Comparison of ENCODE assay signal across 1 cellular context in the genomic region with DNA sequence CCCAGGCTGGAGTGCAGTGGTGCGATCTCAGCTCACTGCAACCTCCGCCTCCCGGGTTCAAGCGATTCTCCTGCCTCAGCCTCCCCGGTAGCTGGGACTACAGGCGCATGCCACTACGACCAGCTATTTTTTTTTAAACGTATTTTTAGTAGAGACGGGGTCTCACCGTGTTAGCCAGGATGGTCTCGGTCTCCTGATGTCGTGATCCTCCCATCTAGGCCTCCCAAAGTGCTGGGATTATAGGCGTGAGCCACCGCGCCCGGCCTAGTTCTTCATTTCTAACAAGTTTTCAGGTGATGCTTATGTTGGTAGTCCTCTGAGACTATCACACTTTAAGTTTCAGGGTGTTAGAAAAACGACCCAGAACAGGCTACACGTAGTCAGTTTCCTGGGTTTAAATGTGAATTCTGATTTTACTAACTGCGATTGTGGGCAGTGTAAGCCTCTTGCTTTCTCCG.
A peak's percentile ranks its signal among the peaks of the same experiment; 100 is the strongest.
TF ChIP-seq lines count a peak whose summit lies in the region.

No MANE protein-coding gene starts in this region.

TF ChIP-seq in SK-N-SH treated with all-trans-retinoic acid at 6 μM for 48 hours, 23 proteins besides CTCF, POLR2A, EP300 and RAD21:
- TF ChIP-seq ISL1 (CRISPR knock-in tag; IDR thresholded peaks at IDR 0.05), result 0 out of 2 replicates have a peak, but pooled peaks have one; percentile 7
